Comparison of ENCODE assay signal across 18 cellular contexts in genomic region chr13:44693156-44693826, GRCh38.
A peak's percentile ranks its signal among the peaks of the same experiment; 100 is the strongest.
DNase-seq lines count a peak whose midpoint lies in the region; ATAC-seq and TF ChIP-seq lines count a peak whose summit lies in the region.
"Had no signal": no experiment of that assay in that cellular context is flagged by ENCODE, and none has a peak within 500 bp of the region (broad histone marks: within the 10 kb centered on the region; RNA-seq: fewer than 3 reads in every experiment).

No MANE protein-coding gene starts in this region.

- H3K79me1 ChIP-seq in mesenchymal stem cell (replicated peaks; ENCODE audit: low read length, poor library complexity, severe bottlenecking): no peaks in the 10 kb centered on the region

- H3K36me3 ChIP-seq in right atrium auricular region (no peaks in the 10 kb centered on the region), left ventricle myocardium inferior (no peaks in the 10 kb centered on the region), mesenchymal stem cell (ENCODE audit: control insufficient read depth in 1 of 2, insufficient read depth in 2 of 2, low read depth in 1 of 2, low read length in 2 of 2) (no peaks in the 10 kb centered on the region)
- H3K36me3 ChIP-seq: BLaER1 had no signal

- H3K23ac ChIP-seq in mesenchymal stem cell (ENCODE audit: low read length in 2 of 2): no peak overlapping the region

- H3K9me3 ChIP-seq in right atrium auricular region: no peaks in the 10 kb centered on the region
- H3K9me3 ChIP-seq in left ventricle myocardium inferior (replicated peaks): no peaks in the 10 kb centered on the region
- no peaks in the 10 kb centered on the region for H3K9me3 ChIP-seq in mesenchymal stem cell (ENCODE audit: control insufficient read depth, low read length)
- H3K9me3 ChIP-seq: BLaER1, Caco-2 had no signal

- H3K27ac ChIP-seq in right atrium auricular region (no peak overlapping the region), left ventricle myocardium inferior (replicated peaks) (peak overlapping the region; percentile 85), mesenchymal stem cell (ENCODE audit: low read length, poor library complexity, severe bottlenecking) (no peak overlapping the region)
- H3K27ac ChIP-seq: 22Rv1, BLaER1, C4-2B had no signal

- no peak overlapping the region for H3K4me2 ChIP-seq in mesenchymal stem cell (ENCODE audit: low read length, poor library complexity, severe bottlenecking)
- H3K4me2 ChIP-seq: BLaER1 had no signal

- no peak overlapping the region for H3K14ac ChIP-seq in mesenchymal stem cell (ENCODE audit: low read length in 2 of 2)

- H3K27me3 ChIP-seq in right atrium auricular region (no peaks in the 10 kb centered on the region), left ventricle myocardium inferior (ENCODE audit: low read depth) (no peaks in the 10 kb centered on the region), mesenchymal stem cell (ENCODE audit: control insufficient read depth in 1 of 2, insufficient read depth in 1 of 2, low read length in 2 of 2) (no peaks in the 10 kb centered on the region)
- H3K27me3 ChIP-seq: BLaER1 had no signal

- H2BK120ac ChIP-seq in mesenchymal stem cell (ENCODE audit: low read depth, low read length): no peak overlapping the region

- no peak overlapping the region for H3K4ac ChIP-seq in mesenchymal stem cell (ENCODE audit: low read depth in 1 of 2, low read length in 2 of 2)

- no peak overlapping the region for H2BK12ac ChIP-seq in mesenchymal stem cell (ENCODE audit: low read length in 2 of 2)

- WGBS in mesenchymal stem cell: 95% methylated on average over 8 of the region's 8 CpGs

- H3K4me3 ChIP-seq in right atrium auricular region (no peak overlapping the region), left ventricle myocardium inferior (no peak overlapping the region), fibroblast of the aortic adventitia (ENCODE audit: low read depth, low read length) (no peak overlapping the region), mesenchymal stem cell (ENCODE audit: insufficient read depth in 1 of 2, low read depth in 1 of 2, low read length in 2 of 2) (no peak overlapping the region)
- H3K4me3 ChIP-seq: BLaER1 had no signal

- no peak overlapping the region for H2AFZ ChIP-seq in mesenchymal stem cell (ENCODE audit: low read depth, low read length)

- H2BK15ac ChIP-seq in mesenchymal stem cell (ENCODE audit: low read depth, poor library complexity, severe bottlenecking): no peak overlapping the region

- peak overlapping the region; percentile 82 for H2AK5ac ChIP-seq in mesenchymal stem cell (ENCODE audit: low read length, severe bottlenecking)

- TF ChIP-seq CTCF in right atrium auricular region (IDR thresholded peaks at IDR 0.05): no peak
- no peak for TF ChIP-seq CTCF in left ventricle myocardium inferior (IDR thresholded peaks at IDR 0.05; ENCODE audit: borderline replicate concordance)
- no peak for TF ChIP-seq CTCF in fibroblast of the aortic adventitia (IDR thresholded peaks at IDR 0.05; ENCODE audit: insufficient read depth, low read length)

- H4K8ac ChIP-seq in mesenchymal stem cell (ENCODE audit: low read length): peak overlapping the region; percentile 5

- H3K4me1 ChIP-seq in right atrium auricular region: peaks cover 0 to 30% of the 10 kb centered on the region in 2 donors
- H3K4me1 ChIP-seq in left ventricle myocardium inferior: peaks cover 46% of the 10 kb centered on the region
- no peaks in the 10 kb centered on the region for H3K4me1 ChIP-seq in mesenchymal stem cell (ENCODE audit: control insufficient read depth, insufficient read depth, low read depth, low read length)
- H3K4me1 ChIP-seq: BLaER1 had no signal

- H4K91ac ChIP-seq in mesenchymal stem cell (ENCODE audit: low read length): no peak overlapping the region

- intact Hi-C loops in Right ventricle myocardium inferior (cut with DNase I): loop anchor here (5.0 to 10.0 kb wide), 2 partner anchors 116 to 208 kb away; partner anchors contain the start of gene TSC22D1
- intact Hi-C loops in left ventricle myocardium inferior (cut with micrococcal nuclease): no loop called here
- intact Hi-C loops in Right ventricle myocardium superior (cut with DNase I): no loop called here

- H3K9ac ChIP-seq in mesenchymal stem cell (ENCODE audit: low read length): no peak overlapping the region
- H3K9ac ChIP-seq: BLaER1 had no signal

- H3K18ac ChIP-seq in mesenchymal stem cell (ENCODE audit: low read depth in 1 of 2, low read length in 2 of 2): no peak overlapping the region

- no peak overlapping the region for H2BK5ac ChIP-seq in mesenchymal stem cell (ENCODE audit: low read depth, low read length, poor library complexity, severe bottlenecking)

- DNase-seq in Right ventricle myocardium inferior (ENCODE audit: missing footprints): no peak
- DNase-seq in right atrium auricular region (ENCODE audit: low spot score): no peak
- DNase-seq in left ventricle myocardium inferior: no peak
- no peak for DNase-seq in Right ventricle myocardium superior
- peak; percentile 26 for DNase-seq in fibroblast of the aortic adventitia (ENCODE audit: low read depth)
- no peak for DNase-seq in mesenchymal stem cell
- DNase-seq in OCI-M1 (lab: John Stamatoyannopoulos, UW): no peak
- DNase-seq in SW 1271 (lab: John Stamatoyannopoulos, UW): no peak
- DNase-seq: Caco-2; CD4-positive, CD25-positive, alpha-beta regulatory T cell; CD8-positive, alpha-beta T cell; DMS153; DND-41; H7; HCEC 1CT had no signal

- ATAC-seq in Right ventricle myocardium inferior (peak; percentile 33), Right ventricle myocardium superior (ENCODE audit: poor library complexity) (no peak)
- ATAC-seq: CD8-positive, alpha-beta T cell had no signal
